ENCODE assay signal across 2 cellular contexts in the genomic region with DNA sequence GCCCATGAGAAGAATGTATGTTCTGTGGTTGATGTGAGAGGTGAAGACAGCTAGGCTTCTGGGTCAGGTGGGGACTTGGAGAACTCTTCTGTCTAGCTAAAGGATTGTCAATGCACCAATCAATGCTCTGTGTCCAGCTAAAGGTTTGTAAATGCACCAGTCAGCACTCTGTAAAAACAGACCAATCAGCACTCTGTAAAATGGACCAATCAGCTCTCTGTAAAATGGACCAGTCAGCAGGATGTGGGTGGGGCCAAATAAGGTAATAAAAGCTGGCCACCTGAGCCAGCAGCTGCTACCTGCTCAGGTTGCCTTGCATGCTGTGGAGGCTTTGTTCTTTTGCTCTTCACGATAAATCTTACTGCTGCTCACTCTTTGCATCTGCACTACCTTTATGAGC. TPM values are rescaled to one million over a fixed set of nuclear protein-coding genes. Genes with fewer than 3 reads are reported as not detected.
"Had no signal": no experiment of that assay in that cellular context is flagged by ENCODE, and none has a peak within 500 bp of the region (broad histone marks: within the 10 kb centered on the region; RNA-seq: fewer than 3 reads in every experiment).

No MANE protein-coding gene starts in this region.

RNA-seq across cellular contexts. Expression of a gene that starts 15.0 kb away (rescaled TPM):
- total RNA-seq: G401, GM12878 had no signal
- polyA plus RNA-seq: GM12878 had no signal
